8 cellular contexts compared by ENCODE assay signal in the genomic region with DNA sequence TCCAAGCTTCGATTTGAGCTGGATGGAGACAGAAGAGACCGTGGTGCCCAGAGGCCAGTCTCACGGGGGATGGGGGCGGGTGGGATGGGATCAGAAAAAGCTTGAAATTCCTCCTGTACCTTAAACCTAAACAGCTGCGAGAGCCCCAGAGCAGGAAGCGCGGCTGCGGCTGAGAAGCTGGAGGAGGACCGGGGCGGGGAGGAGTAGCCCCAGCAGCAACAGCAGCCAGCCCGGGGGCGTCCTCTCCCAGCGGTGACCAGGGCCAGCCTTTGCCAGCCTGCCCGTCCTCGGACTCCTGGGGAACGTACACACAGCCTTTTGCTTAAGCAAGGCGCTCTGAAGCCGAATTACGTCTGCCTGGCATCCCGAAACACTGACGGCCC. TPM values are rescaled to one million over a fixed set of nuclear protein-coding genes. Genes with fewer than 3 reads are reported as not detected.
DNase-seq lines count a peak whose midpoint lies in the region; ATAC-seq and TF ChIP-seq lines count a peak whose summit lies in the region.

No MANE protein-coding gene starts in this region.

- peaks cover 0 to 29% (median 21%) of the 10 kb centered on the region in 4 donors for H3K4me1 ChIP-seq in tibial artery

- DNase-seq in COR-L47 (lab: John Stamatoyannopoulos, UW) (peak; percentile 23), astrocyte of the cerebellum (ENCODE audit: low read depth) (no peak), left lobe of liver (ENCODE audit: low spot score) (no peak), tibial artery (no peak), epidermal melanocyte (ENCODE audit: insufficient read length, low spot score) (no peak)
- DNase-seq in activated CD4-positive, CD25-positive, alpha-beta regulatory T cell (lab: John Stamatoyannopoulos, UW), result no peak

- no peaks in the 10 kb centered on the region for H3K9me3 ChIP-seq in tibial artery

- intact Hi-C loops in tibial artery (cut with DNase I; ENCODE audit: low total_unique reads), result loop anchor here (5.0 kb wide), 1 partner anchor 158 kb away; no protein-coding TSS in a partner anchor

- H3K27ac ChIP-seq in tibial artery, result no peak overlapping the region

- no peaks in the 10 kb centered on the region for H3K36me3 ChIP-seq in tibial artery

- peaks cover 0 to 48% of the 10 kb centered on the region in 2 donors for H3K27me3 ChIP-seq in tibial artery

- in situ Hi-C loops in astrocyte of the cerebellum (cut with HindIII; ENCODE audit: low sequenced_read_pairs), result no loop called here

- TF ChIP-seq CTCF in astrocyte of the cerebellum (IDR thresholded peaks at IDR 0.05; ENCODE audit: low read depth, low read length, missing control alignments) (no peak), tibial artery (IDR thresholded peaks at IDR 0.05) (no peak)

- ATAC-seq in GM19455 (IDR thresholded peaks at IDR 0.05; ENCODE audit: unreplicated experiment) (peak; percentile 22), HG03571 (IDR thresholded peaks at IDR 0.05; ENCODE audit: unreplicated experiment) (peak; percentile 10), left lobe of liver (peak; percentile 7)

- H3K4me3 ChIP-seq in astrocyte of the cerebellum (ENCODE audit: low read depth, low read length) (peak overlapping the region; percentile 49), tibial artery (peak overlapping the region; percentile 48 to 50)

RNA-seq across cellular contexts. Expression of a gene that starts 17.4 kb away (rescaled TPM):
- total RNA-seq in left lobe of liver, result not detected

RNA-seq across cellular contexts. Expression of a gene that starts 20.8 kb away (rescaled TPM):
- 32.3 TPM for total RNA-seq in left lobe of liver
